Comparison of ENCODE assay signal across 20 cellular contexts in genomic region chr7:78487464-78487863, GRCh38.
"Had no signal": no experiment of that assay in that cellular context is flagged by ENCODE, and none has a peak within 500 bp of the region (broad histone marks: within the 10 kb centered on the region; RNA-seq: fewer than 3 reads in every experiment).

No MANE protein-coding gene starts in this region.

- ATAC-seq: activated CD8-positive, alpha-beta T cell treated with anti-CD3 and anti-CD28 coated beads, Interleukin-2, amount 10 ng/mL, durations not matched to agents 7 days and 5 days; body of pancreas; left lung; naive thymus-derived CD4-positive, alpha-beta T cell had no signal

- FAIRE-seq: kidney had no signal

- H2AFZ ChIP-seq: neural progenitor cell had no signal

- H3K4me3 ChIP-seq: body of pancreas, cardiac muscle cell, left lung, neural progenitor cell, sigmoid colon, thoracic aorta had no signal

- H3K27ac ChIP-seq: body of pancreas, cardiac muscle cell, left lung, neural progenitor cell, sigmoid colon, thoracic aorta had no signal

- H3K4me2 ChIP-seq: neural progenitor cell had no signal

- H3K9ac ChIP-seq: neural progenitor cell had no signal

- H3K27me3 ChIP-seq: body of pancreas, cardiac muscle cell, left lung, neural progenitor cell, sigmoid colon had no signal

- H3K4me1 ChIP-seq: body of pancreas, left lung had no signal

- H3K9me3 ChIP-seq: body of pancreas, left lung, sigmoid colon, thoracic aorta had no signal

- DNase-seq: activated CD4-positive, alpha-beta T cell treated with anti-CD3 and anti-CD28 coated beads for 1 hour; activated CD4-positive, alpha-beta T cell treated with anti-CD3 and anti-CD28 coated beads, Interleukin-2, amount 50 U/mL, for 1 hour; activated CD8-positive, alpha-beta T cell treated with anti-CD3 and anti-CD28 coated beads, Interleukin-2, amount 10 ng/mL, durations not matched to agents 7 days and 5 days; activated gamma-delta T cell treated with Interleukin-2 at 50 U/mL for 16 hours; activated T-cell treated with anti-CD3 and anti-CD28 coated beads, Interleukin-2, amount 50 U/mL, for 1 hour; anterior cingulate cortex; body of pancreas; effector CD8-positive, alpha-beta T cell; erythroblast; foreskin fibroblast; kidney; left lung; naive thymus-derived CD4-positive, alpha-beta T cell; posterior cingulate gyrus; sigmoid colon; stimulated activated CD4-positive, alpha-beta T cell treated with anti-CD3 and anti-CD28 coated beads, Interleukin-4, amount 100 ng/mL, for 1 hour; stimulated activated naive CD4-positive, alpha-beta T cell had no signal

- H3K36me3 ChIP-seq: cardiac muscle cell, left lung, neural progenitor cell, sigmoid colon, thoracic aorta had no signal
